In the genomic region with DNA sequence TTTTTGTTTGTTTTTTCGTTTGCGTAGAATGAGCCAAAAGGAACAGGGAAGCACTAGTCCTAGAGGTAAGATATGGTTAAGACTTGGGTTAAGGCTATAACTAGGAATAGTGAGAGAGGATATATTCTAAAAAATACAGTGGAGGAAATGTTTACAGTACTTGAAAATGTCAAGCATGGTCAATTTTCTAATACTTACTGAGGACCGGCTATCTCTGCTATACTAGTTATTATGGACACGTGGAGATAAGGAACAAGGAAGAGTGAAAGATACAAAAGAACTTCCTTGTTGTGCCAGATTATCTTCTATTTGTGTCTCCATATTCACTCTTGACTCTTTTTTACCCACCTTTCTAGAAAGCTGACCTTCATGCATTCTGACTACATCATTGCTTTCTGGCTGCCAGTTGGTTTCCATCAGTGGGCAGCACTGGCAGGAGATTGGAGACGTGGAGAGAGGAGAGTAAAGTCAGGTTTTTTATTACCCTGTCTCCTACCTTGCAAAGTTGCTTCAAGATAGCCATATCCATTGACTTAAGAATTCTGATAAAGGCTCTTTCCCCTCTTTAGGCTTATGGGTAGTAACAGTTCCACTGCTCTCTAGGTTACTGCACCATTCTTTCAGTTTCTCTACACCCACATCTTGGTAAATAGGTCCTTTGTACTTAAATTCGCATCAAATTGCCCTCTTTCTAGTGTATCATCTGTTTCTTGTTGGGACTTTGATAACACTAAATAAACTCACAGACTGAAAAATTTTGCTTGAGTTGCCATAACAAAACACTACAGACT, we compare ENCODE assay signal across 15 cellular contexts.
"Had no signal": no experiment of that assay in that cellular context is flagged by ENCODE, and none has a peak within 500 bp of the region (broad histone marks: within the 10 kb centered on the region; RNA-seq: fewer than 3 reads in every experiment).

No MANE protein-coding gene starts in this region.

- H3K27me3 ChIP-seq: gastroesophageal sphincter, neural progenitor cell, ovary, SJCRH30 had no signal

- H3K27me3 Mint-ChIP-seq: brain; dendritic cell treated with granulocyte-macrophage colony-stimulating factor and Interleukin-4, amounts not matched to agents 40 ng/mL and 50 ng/mL, for 4 days had no signal

- H3K27ac Mint-ChIP-seq: brain; dendritic cell treated with granulocyte-macrophage colony-stimulating factor and Interleukin-4, amounts not matched to agents 40 ng/mL and 50 ng/mL, for 4 days; mesothelial cell of epicardium; neural progenitor cell; WTC11 had no signal

- H3K9me3 Mint-ChIP-seq: dendritic cell treated with granulocyte-macrophage colony-stimulating factor and Interleukin-4, amounts not matched to agents 40 ng/mL and 50 ng/mL, for 4 days; WTC11 had no signal

- H3K4me3 ChIP-seq: gastroesophageal sphincter, neural progenitor cell, ovary, SJCRH30 had no signal

- ATAC-seq: gastroesophageal sphincter, WTC11 had no signal

- H3K4me2 ChIP-seq: neural progenitor cell had no signal

- H2AFZ ChIP-seq: neural progenitor cell had no signal

- H3K9me3 ChIP-seq: gastroesophageal sphincter, ovary, SJCRH30 had no signal

- DNase-seq: activated CD4-positive, alpha-beta T cell treated with anti-CD3 and anti-CD28 coated beads, Interleukin-2, amount 50 U/mL, for 48 hours; activated gamma-delta T cell treated with Interleukin-2 at 50 U/mL for 16 hours; amygdala; cerebellar nuclear complex; kidney glomerular epithelial cell; ovary; SJCRH30; stimulated activated CD4-positive, alpha-beta T cell treated with anti-CD3 and anti-CD28 coated beads, Interleukin-12 subunit alpha, Interleukin-12 subunit beta, amount 100 ng/mL, for 4 hours; SW 1271 had no signal

- H3K36me3 ChIP-seq: ovary, SJCRH30 had no signal

- H3K27ac ChIP-seq: gastroesophageal sphincter, neural progenitor cell, ovary, SJCRH30 had no signal

- H3K9ac ChIP-seq: neural progenitor cell had no signal

- H3K4me1 ChIP-seq: gastroesophageal sphincter, SJCRH30 had no signal

- H3K4me3 Mint-ChIP-seq: brain; dendritic cell treated with granulocyte-macrophage colony-stimulating factor and Interleukin-4, amounts not matched to agents 40 ng/mL and 50 ng/mL, for 4 days; mesothelial cell of epicardium; neural progenitor cell; WTC11 had no signal
